Comparison of ENCODE assay signal across 1 cellular context in the genomic region with DNA sequence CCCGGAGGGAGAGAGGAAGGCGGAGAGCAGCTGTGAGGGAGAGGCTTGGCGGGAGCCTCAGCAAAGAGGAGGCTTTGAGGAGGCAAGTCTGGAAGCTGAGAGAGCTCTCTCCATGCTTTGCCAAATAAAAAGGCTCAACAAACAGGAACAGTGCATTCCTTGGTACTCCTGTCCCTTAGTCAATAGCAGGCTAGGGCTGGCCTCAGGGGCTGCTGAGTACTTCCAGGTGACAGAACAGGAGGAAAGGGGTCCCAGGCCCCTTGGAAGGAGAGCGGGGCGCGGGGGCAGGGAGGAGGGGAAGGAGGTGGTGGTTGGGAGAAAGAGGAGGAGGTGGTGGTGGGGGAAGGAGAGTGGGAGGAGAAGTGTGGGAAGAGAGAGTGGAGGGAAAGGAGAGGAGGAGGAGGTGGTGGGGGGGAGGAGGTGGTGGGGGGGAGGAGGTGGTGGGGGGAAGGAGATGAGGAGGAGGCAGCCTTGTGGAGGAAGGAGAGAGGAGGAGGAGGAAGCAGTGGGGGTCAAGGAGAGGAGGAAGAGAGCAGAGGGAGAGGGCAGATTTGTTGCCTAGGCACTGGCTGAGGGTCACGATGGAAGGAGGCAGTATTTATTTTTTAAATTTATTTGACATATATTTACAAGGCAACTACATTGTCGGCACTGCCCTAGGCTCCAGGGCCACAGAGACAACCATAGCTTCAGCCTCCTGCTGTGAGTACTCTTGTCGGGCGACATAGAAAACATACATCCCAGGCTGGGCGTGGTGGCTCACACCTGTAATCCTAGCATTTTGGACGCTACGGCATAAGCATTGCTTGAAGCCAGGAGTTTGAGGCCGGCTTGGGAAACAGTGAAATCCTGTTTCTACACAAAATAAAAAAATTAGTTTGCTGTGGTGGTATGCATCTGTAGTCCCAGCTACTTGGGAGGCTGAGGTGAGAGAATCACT.
A peak's percentile ranks its signal among the peaks of the same experiment; 100 is the strongest.
TF ChIP-seq lines count a peak whose summit lies in the region.

No MANE protein-coding gene starts in this region.

TF ChIP-seq in H1, 55 proteins besides CTCF, POLR2A, EP300 and RAD21 (continued from another document):
- TF ChIP-seq, protein P1, sequence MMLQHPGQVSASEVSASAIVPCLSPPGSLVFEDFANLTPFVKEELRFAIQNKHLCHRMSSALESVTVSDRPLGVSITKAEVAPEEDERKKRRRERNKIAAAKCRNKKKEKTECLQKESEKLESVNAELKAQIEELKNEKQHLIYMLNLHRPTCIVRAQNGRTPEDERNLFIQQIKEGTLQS (IDR thresholded peaks at IDR 0.05; ENCODE audit: insufficient read depth, low read depth, low read length) = no peak
- TF ChIP-seq YY1 (IDR thresholded peaks at IDR 0.05; ENCODE audit: low read depth, low read length) = 0 out of 2 replicates have a peak, but pooled peaks have one; percentile 7
- no peak; a peak in 1 of 4 replicates for TF ChIP-seq HDAC2 (IDR thresholded peaks at IDR 0.05; ENCODE audit: borderline replicate concordance in 1 of 2, low read depth in 2 of 2, low read length in 2 of 2)
